In genomic region chr1:220711086-220711809, GRCh38 we compare ENCODE assay signal across 10 cellular contexts.
DNase-seq lines count a peak whose midpoint lies in the region; ATAC-seq and FAIRE-seq lines count a peak whose summit lies in the region.
"Had no signal": no experiment of that assay in that cellular context is flagged by ENCODE, and none has a peak within 500 bp of the region (broad histone marks: within the 10 kb centered on the region; RNA-seq: fewer than 3 reads in every experiment).

No MANE protein-coding gene starts in this region.

- H3K27ac Mint-ChIP-seq in stimulated activated memory B cell treated with anti-CD40 and anti-IgM and Interleukin-4, amounts not matched to agents 10 μg/mL and 1 μg/mL and 100 μg/mL, for 72 hours, result peak overlapping the region; percentile 89
- H3K27ac Mint-ChIP-seq: activated naive CD8-positive, alpha-beta T cell had no signal

- ATAC-seq in GM19351 (IDR thresholded peaks at IDR 0.05; ENCODE audit: unreplicated experiment), result peak; percentile 93
- ATAC-seq in HG02870 (IDR thresholded peaks at IDR 0.05; ENCODE audit: unreplicated experiment), result peak; percentile 86
- ATAC-seq in stimulated activated memory B cell treated with anti-CD40 and anti-IgM and Interleukin-4, amounts not matched to agents 10 μg/mL and 1 μg/mL and 100 μg/mL, for 72 hours, result peak; percentile 89
- ATAC-seq: left lung had no signal

- H3K27me3 Mint-ChIP-seq in stimulated activated memory B cell treated with anti-CD40 and anti-IgM and Interleukin-4, amounts not matched to agents 10 μg/mL and 1 μg/mL and 100 μg/mL, for 72 hours, result no peaks in the 10 kb centered on the region
- H3K27me3 Mint-ChIP-seq: activated naive CD8-positive, alpha-beta T cell had no signal

- peaks cover 32% of the 10 kb centered on the region for H3K4me1 Mint-ChIP-seq in stimulated activated memory B cell treated with anti-CD40 and anti-IgM and Interleukin-4, amounts not matched to agents 10 μg/mL and 1 μg/mL and 100 μg/mL, for 72 hours

- H3K9me3 Mint-ChIP-seq in stimulated activated memory B cell treated with anti-CD40 and anti-IgM and Interleukin-4, amounts not matched to agents 10 μg/mL and 1 μg/mL and 100 μg/mL, for 72 hours, result no peaks in the 10 kb centered on the region

- H3K36me3 Mint-ChIP-seq in stimulated activated memory B cell treated with anti-CD40 and anti-IgM and Interleukin-4, amounts not matched to agents 10 μg/mL and 1 μg/mL and 100 μg/mL, for 72 hours, result no peaks in the 10 kb centered on the region
- H3K36me3 Mint-ChIP-seq: activated naive CD8-positive, alpha-beta T cell had no signal

- peak; percentile 24 for DNase-seq in NCI-H69 (lab: John Stamatoyannopoulos, UW)
- no peak for DNase-seq in amygdala (lab: John Stamatoyannopoulos, UW)
- no peak for DNase-seq in HTR-8/SVneo (ENCODE audit: insufficient read length, low spot score)
- DNase-seq in AML-193 (lab: John Stamatoyannopoulos, UW), result no peak
- DNase-seq: left lung, NCI-H748 treated with DMSO at 0.1 percent for 48 hours had no signal

- FAIRE-seq in HTR-8/SVneo (lab: Jason Lieb, UNC), result no peak

- H3K4me3 Mint-ChIP-seq in stimulated activated memory B cell treated with anti-CD40 and anti-IgM and Interleukin-4, amounts not matched to agents 10 μg/mL and 1 μg/mL and 100 μg/mL, for 72 hours, result no peak overlapping the region
- H3K4me3 Mint-ChIP-seq: activated naive CD8-positive, alpha-beta T cell had no signal
